ENCODE assay signal across 19 cellular contexts in the genomic region with DNA sequence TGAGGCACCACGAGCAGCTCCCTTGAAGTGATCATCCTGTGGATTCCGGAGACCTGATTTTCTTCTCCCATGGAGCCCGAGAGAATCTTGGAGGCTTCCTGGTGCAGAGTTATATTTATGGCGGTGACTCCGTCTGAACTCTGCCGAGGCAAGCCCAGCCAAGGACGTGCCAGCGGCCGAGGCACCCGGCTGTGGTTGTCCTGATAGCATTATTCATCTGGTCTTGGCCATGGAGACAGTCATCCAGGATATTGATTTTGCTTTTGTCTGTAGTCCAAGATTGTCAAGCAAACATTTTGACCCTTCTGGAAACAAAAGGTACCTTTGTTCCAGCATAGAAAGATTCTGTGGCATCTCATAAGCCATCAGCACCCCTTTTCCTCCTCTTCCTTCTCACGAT.
"Had no signal": no experiment of that assay in that cellular context is flagged by ENCODE, and none has a peak within 500 bp of the region (broad histone marks: within the 10 kb centered on the region; RNA-seq: fewer than 3 reads in every experiment).

No MANE protein-coding gene starts in this region.

- ATAC-seq: lower lobe of right lung, WTC11 had no signal

- H3K36me3 ChIP-seq: esophagus muscularis mucosa, lower lobe of right lung, neutrophil had no signal

- H3K36me3 Mint-ChIP-seq: activated naive CD4-positive, alpha-beta T cell treated with anti-CD3 and anti-CD28 coated beads, Interleukin-2, amount 50 U/mL, for 24 hours; WTC11 had no signal

- H3K27me3 Mint-ChIP-seq: activated naive CD4-positive, alpha-beta T cell treated with anti-CD3 and anti-CD28 coated beads, Interleukin-2, amount 50 U/mL, for 24 hours; activated T-cell treated with anti-CD3 and anti-CD28 coated beads, Interleukin-2, amount 50 U/mL, for 24 hours had no signal

- H3K4me3 Mint-ChIP-seq: activated CD4-positive, alpha-beta memory T cell treated with anti-CD3 and anti-CD28 coated beads, Interleukin-2, amount 10 ng/mL, durations not matched to agents 7 days and 5 days; activated naive CD4-positive, alpha-beta T cell treated with anti-CD3 and anti-CD28 coated beads, Interleukin-2, amount 50 U/mL, for 24 hours; activated T-cell treated with anti-CD3 and anti-CD28 coated beads, Interleukin-2, amount 50 U/mL, for 24 hours; WTC11 had no signal

- DNase-seq: activated CD4-positive, alpha-beta memory T cell treated with anti-CD3 and anti-CD28 coated beads, Interleukin-2, amount 10 ng/mL, durations not matched to agents 7 days and 5 days; activated CD4-positive, alpha-beta T cell treated with anti-CD3 and anti-CD28 coated beads for 4 hours; activated effector memory CD4-positive, alpha-beta T cell treated with anti-CD3 and anti-CD28 coated beads, Interleukin-2, amount 50 U/mL, for 16 hours; activated T-cell treated with anti-CD3 and anti-CD28 coated beads, Interleukin-2, amount 50 U/mL, for 24 hours; central memory CD4-positive, alpha-beta T cell; kidney glomerular epithelial cell; lower lobe of right lung; midbrain; small intestine; stimulated activated CD4-positive, alpha-beta T cell treated with anti-CD3 and anti-CD28 coated beads, Interleukin-4, amount 100 ng/mL, for 24 hours; stimulated activated naive CD4-positive, alpha-beta T cell treated with Interleukin-2 at 50 U/mL for 16 hours; T-helper 2 cell had no signal

- H3K27me3 ChIP-seq: esophagus muscularis mucosa, tibial nerve had no signal

- H3K4me3 ChIP-seq: coronary artery, esophagus muscularis mucosa, lower lobe of right lung, tibial nerve had no signal

- H3K9me3 ChIP-seq: esophagus muscularis mucosa, lower lobe of right lung, neutrophil, tibial nerve had no signal

- H3K27ac ChIP-seq: coronary artery, esophagus muscularis mucosa, lower lobe of right lung, neutrophil, tibial nerve had no signal

- H3K27ac Mint-ChIP-seq: activated CD4-positive, alpha-beta memory T cell treated with anti-CD3 and anti-CD28 coated beads, Interleukin-2, amount 10 ng/mL, durations not matched to agents 7 days and 5 days; activated naive CD4-positive, alpha-beta T cell treated with anti-CD3 and anti-CD28 coated beads, Interleukin-2, amount 50 U/mL, for 24 hours; activated T-cell treated with anti-CD3 and anti-CD28 coated beads, Interleukin-2, amount 50 U/mL, for 24 hours; WTC11 had no signal

- H3K9me3 Mint-ChIP-seq: activated CD4-positive, alpha-beta memory T cell treated with anti-CD3 and anti-CD28 coated beads, Interleukin-2, amount 10 ng/mL, durations not matched to agents 7 days and 5 days; activated naive CD4-positive, alpha-beta T cell treated with anti-CD3 and anti-CD28 coated beads, Interleukin-2, amount 50 U/mL, for 24 hours; activated T-cell treated with anti-CD3 and anti-CD28 coated beads, Interleukin-2, amount 50 U/mL, for 24 hours; WTC11 had no signal

- FAIRE-seq: small intestine, TTC549 had no signal
